26 cellular contexts compared by ENCODE assay signal in the genomic region with DNA sequence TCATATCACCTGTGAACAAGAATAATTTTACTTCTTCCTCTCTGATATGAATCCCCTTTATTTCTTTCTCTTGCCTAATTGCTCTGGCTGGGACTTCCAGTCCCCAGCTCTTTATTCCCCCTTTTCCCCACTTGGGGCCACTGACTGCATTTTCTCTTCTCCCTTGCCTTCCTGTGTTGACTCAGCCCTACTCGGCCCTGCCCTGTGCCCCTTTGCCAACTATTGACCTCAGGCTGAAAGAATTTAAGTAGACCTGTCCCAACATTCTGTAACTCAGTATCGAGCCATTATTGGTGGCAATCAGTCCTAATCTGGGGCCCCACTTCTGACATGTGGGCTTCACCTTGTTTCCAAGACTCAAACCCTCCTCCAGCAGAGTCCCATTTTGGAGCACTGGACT.
DNase-seq lines count a peak whose midpoint lies in the region; ATAC-seq and TF ChIP-seq lines count a peak whose summit lies in the region.
"Had no signal": no experiment of that assay in that cellular context is flagged by ENCODE, and none has a peak within 500 bp of the region (broad histone marks: within the 10 kb centered on the region; RNA-seq: fewer than 3 reads in every experiment).

No MANE protein-coding gene starts in this region.

- POLR2A ChIA-PET in CD8-positive, alpha-beta memory T cell (lab: Charles Lee), result no interaction called here
- POLR2A ChIA-PET in naive thymus-derived CD4-positive, alpha-beta T cell (lab: Charles Lee), result no interaction called here

- no peak overlapping the region for H3K9ac ChIP-seq in neural progenitor cell
- H3K9ac ChIP-seq: BLaER1 had no signal

- no peaks in the 10 kb centered on the region for H3K9me3 ChIP-seq in neural progenitor cell (ENCODE audit: low read depth)
- no peaks in the 10 kb centered on the region for H3K9me3 ChIP-seq in CD8-positive, alpha-beta memory T cell (ENCODE audit: low read length)
- no peaks in the 10 kb centered on the region for H3K9me3 ChIP-seq in naive thymus-derived CD4-positive, alpha-beta T cell (ENCODE audit: control insufficient read depth in 2 of 3, low read length in 3 of 3)
- H3K9me3 ChIP-seq: BLaER1, Caco-2, HAP-1, psoas muscle, tibial artery had no signal

- peak; percentile 12 for TF ChIP-seq CTCF in epithelial cell of proximal tubule (conservative IDR thresholded peaks at IDR 0.05; ENCODE audit: low read depth, low read length)
- TF ChIP-seq CTCF in neural progenitor cell (IDR thresholded peaks at IDR 0.05), result no peak

- H3K79me2 ChIP-seq in neural progenitor cell (ENCODE audit: low read depth), result no peaks in the 10 kb centered on the region

- peak overlapping the region; percentile 3 for H3K4me3 Mint-ChIP-seq in neural progenitor cell
- H3K4me3 Mint-ChIP-seq in CD8-positive, alpha-beta memory T cell, result no peak overlapping the region
- no peak overlapping the region for H3K4me3 Mint-ChIP-seq in activated naive CD4-positive, alpha-beta T cell treated with anti-CD3 and anti-CD28 coated beads for 36 hours
- no peak overlapping the region for H3K4me3 Mint-ChIP-seq in naive thymus-derived CD4-positive, alpha-beta T cell
- H3K4me3 Mint-ChIP-seq: activated CD4-positive, alpha-beta memory T cell treated with anti-CD3 and anti-CD28 coated beads for 36 hours; activated naive CD8-positive, alpha-beta T cell treated with anti-CD3 and anti-CD28 coated beads, Interleukin-2, amount 50 U/mL, for 24 hours; neural crest cell; stimulated activated naive B cell treated with anti-CD40 and anti-IgM and Interleukin-4, amounts not matched to agents 10 μg/mL and 1 μg/mL and 100 μg/mL, for 72 hours had no signal

- H3K4me3 ChIP-seq in epithelial cell of proximal tubule (ENCODE audit: low read depth, low read length) (no peak overlapping the region), neural progenitor cell (no peak overlapping the region)
- no peak overlapping the region for H3K4me3 ChIP-seq in CD8-positive, alpha-beta memory T cell (ENCODE audit: low read length)
- no peak overlapping the region for H3K4me3 ChIP-seq in naive thymus-derived CD4-positive, alpha-beta T cell (ENCODE audit: low read length)
- H3K4me3 ChIP-seq: BLaER1, HAP-1, psoas muscle, skin epidermis, tibial artery had no signal

- H4K20me1 ChIP-seq in neural progenitor cell (ENCODE audit: low read depth), result no peaks in the 10 kb centered on the region
- H4K20me1 ChIP-seq: BLaER1 had no signal

- H3K4me1 ChIP-seq in neural progenitor cell, result peaks cover 4% of the 10 kb centered on the region
- peaks cover 10% of the 10 kb centered on the region for H3K4me1 ChIP-seq in CD8-positive, alpha-beta memory T cell (ENCODE audit: insufficient read depth, low read length)
- H3K4me1 ChIP-seq in naive thymus-derived CD4-positive, alpha-beta T cell (ENCODE audit: control insufficient read depth in 2 of 2, insufficient read depth in 2 of 2, low read length in 2 of 2), result peaks cover 0 to 6% of the 10 kb centered on the region in 2 donors
- H3K4me1 ChIP-seq: Caco-2, psoas muscle, tibial artery had no signal

- no peaks in the 10 kb centered on the region for H3K36me3 Mint-ChIP-seq in neural progenitor cell
- H3K36me3 Mint-ChIP-seq in CD8-positive, alpha-beta memory T cell, result no peaks in the 10 kb centered on the region
- no peaks in the 10 kb centered on the region for H3K36me3 Mint-ChIP-seq in activated naive CD4-positive, alpha-beta T cell treated with anti-CD3 and anti-CD28 coated beads for 36 hours (ENCODE audit: low read depth)
- no peaks in the 10 kb centered on the region for H3K36me3 Mint-ChIP-seq in naive thymus-derived CD4-positive, alpha-beta T cell
- H3K36me3 Mint-ChIP-seq: activated CD4-positive, alpha-beta memory T cell treated with anti-CD3 and anti-CD28 coated beads for 36 hours had no signal

- no peak overlapping the region for H3K27ac Mint-ChIP-seq in neural progenitor cell
- H3K27ac Mint-ChIP-seq in CD8-positive, alpha-beta memory T cell, result no peak overlapping the region
- no peak overlapping the region for H3K27ac Mint-ChIP-seq in activated naive CD4-positive, alpha-beta T cell treated with anti-CD3 and anti-CD28 coated beads for 36 hours
- H3K27ac Mint-ChIP-seq in naive thymus-derived CD4-positive, alpha-beta T cell, result no peak overlapping the region
- H3K27ac Mint-ChIP-seq: activated CD4-positive, alpha-beta memory T cell treated with anti-CD3 and anti-CD28 coated beads for 36 hours; activated naive CD8-positive, alpha-beta T cell treated with anti-CD3 and anti-CD28 coated beads, Interleukin-2, amount 50 U/mL, for 24 hours; stimulated activated naive B cell treated with anti-CD40 and anti-IgM and Interleukin-4, amounts not matched to agents 10 μg/mL and 1 μg/mL and 100 μg/mL, for 72 hours had no signal

- no peak for ATAC-seq in naive thymus-derived CD4-positive, alpha-beta T cell
- ATAC-seq: activated naive CD8-positive, alpha-beta T cell treated with anti-CD3 and anti-CD28 coated beads, Interleukin-2, amount 50 U/mL, for 24 hours; psoas muscle; Right ventricle myocardium inferior; stimulated activated naive B cell treated with anti-CD40 and anti-IgM and Interleukin-4, amounts not matched to agents 10 μg/mL and 1 μg/mL and 100 μg/mL, for 72 hours had no signal

- no peaks in the 10 kb centered on the region for H3K9me3 Mint-ChIP-seq in neural progenitor cell
- H3K9me3 Mint-ChIP-seq in CD8-positive, alpha-beta memory T cell, result no peaks in the 10 kb centered on the region
- no peaks in the 10 kb centered on the region for H3K9me3 Mint-ChIP-seq in activated naive CD4-positive, alpha-beta T cell treated with anti-CD3 and anti-CD28 coated beads for 36 hours
- peaks cover 0 to 2% (median 0%) of the 10 kb centered on the region in 11 donors for H3K9me3 Mint-ChIP-seq in naive thymus-derived CD4-positive, alpha-beta T cell
- H3K9me3 Mint-ChIP-seq: activated CD4-positive, alpha-beta memory T cell treated with anti-CD3 and anti-CD28 coated beads for 36 hours; activated naive CD8-positive, alpha-beta T cell treated with anti-CD3 and anti-CD28 coated beads, Interleukin-2, amount 50 U/mL, for 24 hours; neural crest cell had no signal

- no peak overlapping the region for H3K4me2 ChIP-seq in neural progenitor cell
- H3K4me2 ChIP-seq: BLaER1 had no signal

- no peaks in the 10 kb centered on the region for H3K27me3 ChIP-seq in neural progenitor cell
- H3K27me3 ChIP-seq in CD8-positive, alpha-beta memory T cell (ENCODE audit: insufficient read depth, low read length, poor library complexity, severe bottlenecking), result peaks cover 6% of the 10 kb centered on the region
- H3K27me3 ChIP-seq in naive thymus-derived CD4-positive, alpha-beta T cell (ENCODE audit: control insufficient read depth in 2 of 2, insufficient read depth in 2 of 2, low read length in 2 of 2), result no peaks in the 10 kb centered on the region
- H3K27me3 ChIP-seq: BLaER1 had no signal

- intact Hi-C loops in activated naive CD4-positive, alpha-beta T cell treated with anti-CD3 and anti-CD28 coated beads for 36 hours (cut with micrococcal nuclease), result no loop called here
- intact Hi-C loops in naive thymus-derived CD4-positive, alpha-beta T cell (cut with micrococcal nuclease), result no loop called here

- CTCF ChIA-PET in CD8-positive, alpha-beta memory T cell (lab: Charles Lee), result no interaction called here
- CTCF ChIA-PET in activated naive CD4-positive, alpha-beta T cell treated with anti-CD3 and anti-CD28 coated beads for 36 hours (lab: Charles Lee), result no interaction called here
- CTCF ChIA-PET in naive thymus-derived CD4-positive, alpha-beta T cell (lab: Charles Lee), result no interaction called here

- peak; percentile 40 for DNase-seq in AG20443 (ENCODE audit: low spot score)
- peak; percentile 34 for DNase-seq in M059J (ENCODE audit: low read depth)
- DNase-seq in epithelial cell of proximal tubule (ENCODE audit: low read depth), result peak; percentile 9
- no peak for DNase-seq in neural progenitor cell (ENCODE audit: low spot score)
- DNase-seq in NCI-H748 treated with DMSO at 0.1 percent for 48 hours (lab: John Stamatoyannopoulos, UW), result no peak
- no peak for DNase-seq in CD8-positive, alpha-beta memory T cell
- no peak for DNase-seq in activated naive CD4-positive, alpha-beta T cell treated with anti-CD3 and anti-CD28 coated beads for 36 hours
- no peak for DNase-seq in naive thymus-derived CD4-positive, alpha-beta T cell
- DNase-seq: activated CD4-positive, alpha-beta memory T cell treated with anti-CD3 and anti-CD28 coated beads for 36 hours; activated CD4-positive, CD25-positive, alpha-beta regulatory T cell; activated effector memory CD4-positive, alpha-beta T cell treated with anti-CD3 and anti-CD28 coated beads, Interleukin-2, amount 50 U/mL, for 16 hours; activated naive CD8-positive, alpha-beta T cell treated with anti-CD3 and anti-CD28 coated beads, Interleukin-2, amount 50 U/mL, for 24 hours; Caco-2; effector memory CD4-positive, alpha-beta T cell; glutamatergic neuron; NCI-H146; NCI-H526 treated with DMSO at 0.1 percent for 48 hours; psoas muscle; stimulated activated CD4-positive, alpha-beta T cell treated with anti-CD3 and anti-CD28 coated beads, Interleukin-2, amount 100 ng/mL, for 24 hours; stimulated activated naive B cell treated with anti-CD40 and anti-IgM and Interleukin-4, amounts not matched to agents 10 μg/mL and 1 μg/mL and 100 μg/mL, for 72 hours; tibial artery had no signal

- H3K27me3 Mint-ChIP-seq in neural progenitor cell (ENCODE audit: insufficient read depth, low read depth), result peaks cover 3% of the 10 kb centered on the region
- H3K27me3 Mint-ChIP-seq in CD8-positive, alpha-beta memory T cell, result peaks cover 19 to 51% of the 10 kb centered on the region in 2 donors
- H3K27me3 Mint-ChIP-seq in activated naive CD4-positive, alpha-beta T cell treated with anti-CD3 and anti-CD28 coated beads for 36 hours (ENCODE audit: low read depth), result peaks cover 3% of the 10 kb centered on the region
- H3K27me3 Mint-ChIP-seq in naive thymus-derived CD4-positive, alpha-beta T cell, result peaks cover 16 to 50% (median 33%) of the 10 kb centered on the region in 5 donors

- no peaks in the 10 kb centered on the region for H3K36me3 ChIP-seq in neural progenitor cell
- no peaks in the 10 kb centered on the region for H3K36me3 ChIP-seq in CD8-positive, alpha-beta memory T cell (ENCODE audit: insufficient read depth, low read length)
- H3K36me3 ChIP-seq in naive thymus-derived CD4-positive, alpha-beta T cell (ENCODE audit: control insufficient read depth in 2 of 3, insufficient read depth in 3 of 3, low read length in 3 of 3), result no peaks in the 10 kb centered on the region
- H3K36me3 ChIP-seq: BLaER1, HAP-1, tibial artery had no signal

- no peak overlapping the region for H3K27ac ChIP-seq in neural progenitor cell
- H3K27ac ChIP-seq in CD8-positive, alpha-beta memory T cell (ENCODE audit: low read depth, low read length), result no peak overlapping the region
- H3K27ac ChIP-seq in naive thymus-derived CD4-positive, alpha-beta T cell (ENCODE audit: low read depth, low read length), result no peak overlapping the region
- H3K27ac ChIP-seq: BLaER1, psoas muscle, skin epidermis, tibial artery had no signal

- peaks cover 5% of the 10 kb centered on the region for H3K4me1 Mint-ChIP-seq in neural progenitor cell
- H3K4me1 Mint-ChIP-seq in CD8-positive, alpha-beta memory T cell, result peaks cover 8 to 17% (median 13%) of the 10 kb centered on the region in 3 donors
- peaks cover 12% of the 10 kb centered on the region for H3K4me1 Mint-ChIP-seq in activated naive CD4-positive, alpha-beta T cell treated with anti-CD3 and anti-CD28 coated beads for 36 hours (ENCODE audit: low read depth)
- H3K4me1 Mint-ChIP-seq in naive thymus-derived CD4-positive, alpha-beta T cell, result peaks cover 0 to 24% (median 16%) of the 10 kb centered on the region in 7 donors
- H3K4me1 Mint-ChIP-seq: neural crest cell had no signal

- H2AFZ ChIP-seq in neural progenitor cell (replicated peaks), result no peak overlapping the region

- H3F3A ChIP-seq in neural progenitor cell (ENCODE audit: low read depth), result no peaks in the 10 kb centered on the region

Comparison
In these comparisons a context has a peak if more than half of its experiments do, and no peak if none do; other contexts are left out.
1. DNase-seq: peak in AG20443 (single experiment), M059J (single experiment) and epithelial cell of proximal tubule (single experiment); none in neural progenitor cell (single experiment), NCI-H748 treated with DMSO at 0.1 percent for 48 hours (single experiment), CD8-positive, alpha-beta memory T cell (0 of 5), activated naive CD4-positive, alpha-beta T cell treated with anti-CD3 and anti-CD28 coated beads for 36 hours (single experiment) and naive thymus-derived CD4-positive, alpha-beta T cell (0 of 9).